Comparison of ENCODE assay signal across 1 cellular context in the genomic region with DNA sequence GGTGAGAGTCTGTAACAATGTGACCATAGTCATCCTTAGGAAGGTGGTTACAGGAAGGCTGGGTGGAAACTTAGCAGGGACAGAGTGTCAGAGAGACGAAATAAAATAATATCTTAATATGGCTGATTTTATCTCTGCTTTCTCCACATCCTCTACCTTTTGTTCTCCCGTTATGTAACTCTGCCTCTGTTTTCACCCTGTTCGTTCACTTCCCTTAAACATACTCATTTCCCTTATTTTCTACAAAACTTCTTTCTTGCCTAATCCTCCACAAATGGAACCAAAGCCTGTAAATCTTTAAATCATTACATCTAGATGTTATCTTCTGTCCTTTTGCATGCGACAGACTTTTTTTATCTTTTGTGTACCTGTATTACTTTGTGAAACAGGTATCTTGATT.
TF ChIP-seq lines count a peak whose summit lies in the region.

No MANE protein-coding gene starts in this region.

TF ChIP-seq in SK-N-SH treated with all-trans-retinoic acid at 6 μM for 48 hours, 23 proteins besides CTCF, POLR2A, EP300 and RAD21 (continued from another document):
- TF ChIP-seq POU6F1 (CRISPR knock-in tag; IDR thresholded peaks at IDR 0.05; ENCODE audit: borderline replicate concordance, low read depth) (no peak), ZFP3 (CRISPR knock-in tag; IDR thresholded peaks at IDR 0.05) (no peak), ESRRG (CRISPR knock-in tag; IDR thresholded peaks at IDR 0.05) (no peak), ZC3H10 (CRISPR knock-in tag; IDR thresholded peaks at IDR 0.05) (no peak), PATZ1 (CRISPR knock-in tag; IDR thresholded peaks at IDR 0.05; ENCODE audit: borderline replicate concordance) (no peak), ZNF565 (CRISPR knock-in tag; conservative IDR thresholded peaks at IDR 0.05; ENCODE audit: low read depth) (no peak), ZNF70 (CRISPR knock-in tag; IDR thresholded peaks at IDR 0.05) (no peak), ISL1 (CRISPR knock-in tag; IDR thresholded peaks at IDR 0.05) (no peak), ZFP30 (CRISPR knock-in tag; IDR thresholded peaks at IDR 0.05) (no peak), ZNF8 (CRISPR knock-in tag; IDR thresholded peaks at IDR 0.05) (no peak)
- TF ChIP-seq, protein P1, sequence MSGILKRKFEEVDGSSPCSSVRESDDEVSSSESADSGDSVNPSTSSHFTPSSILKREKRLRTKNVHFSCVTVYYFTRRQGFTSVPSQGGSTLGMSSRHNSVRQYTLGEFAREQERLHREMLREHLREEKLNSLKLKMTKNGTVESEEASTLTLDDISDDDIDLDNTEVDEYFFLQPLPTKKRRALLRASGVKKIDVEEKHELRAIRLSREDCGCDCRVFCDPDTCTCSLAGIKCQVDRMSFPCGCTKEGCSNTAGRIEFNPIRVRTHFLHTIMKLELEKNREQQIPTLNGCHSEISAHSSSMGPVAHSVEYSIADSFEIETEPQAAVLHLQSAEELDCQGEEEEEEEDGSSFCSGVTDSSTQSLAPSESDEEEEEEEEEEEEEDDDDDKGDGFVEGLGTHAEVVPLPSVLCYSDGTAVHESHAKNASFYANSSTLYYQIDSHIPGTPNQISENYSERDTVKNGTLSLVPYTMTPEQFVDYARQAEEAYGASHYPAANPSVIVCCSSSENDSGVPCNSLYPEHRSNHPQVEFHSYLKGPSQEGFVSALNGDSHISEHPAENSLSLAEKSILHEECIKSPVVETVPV (CRISPR knock-in tag; IDR thresholded peaks at IDR 0.05) = no peak
